In genomic region chr6:50818673-50819072, GRCh38 we compare ENCODE assay signal across 1 cellular context.
A peak's percentile ranks its signal among the peaks of the same experiment; 100 is the strongest.
TF ChIP-seq lines count a peak whose summit lies in the region.

TSS of gene TFAP2B (plus strand) at chr6:50818871. CDS start at chr6:50818892, 21 bp downstream.

TF ChIP-seq in SK-N-SH, 30 proteins besides CTCF, POLR2A, EP300 and RAD21:
- TF ChIP-seq MXI1 (IDR thresholded peaks at IDR 0.05; ENCODE audit: low read depth, low read length): peak; percentile 97
- no peak for TF ChIP-seq NRF1 (IDR thresholded peaks at IDR 0.05; ENCODE audit: low read depth, low read length)
- TF ChIP-seq POLR2AphosphoS5 (IDR thresholded peaks at IDR 0.05; ENCODE audit: low read depth, low read length): no peak
- TF ChIP-seq CHD2 (IDR thresholded peaks at IDR 0.05; ENCODE audit: low read length, partially characterized antibody): peak; percentile 45
- TF ChIP-seq MEF2A (IDR thresholded peaks at IDR 0.05; ENCODE audit: borderline replicate concordance, low read depth): no peak
- TF ChIP-seq ELF1 (IDR thresholded peaks at IDR 0.05): no peak
- TF ChIP-seq FOXJ3 (CRISPR knock-in tag; IDR thresholded peaks at IDR 0.05): no peak
- peak; percentile 35 for TF ChIP-seq GATA2 (CRISPR knock-in tag; IDR thresholded peaks at IDR 0.05)
- peak; percentile 68 for TF ChIP-seq TAF1 (IDR thresholded peaks at IDR 0.05; ENCODE audit: borderline replicate concordance, low read depth, low read length)
- peak; percentile 67; the same call in 1 of the 2 replicates for TF ChIP-seq RCOR1 (IDR thresholded peaks at IDR 0.05; ENCODE audit: low read length)
